In the genomic region with DNA sequence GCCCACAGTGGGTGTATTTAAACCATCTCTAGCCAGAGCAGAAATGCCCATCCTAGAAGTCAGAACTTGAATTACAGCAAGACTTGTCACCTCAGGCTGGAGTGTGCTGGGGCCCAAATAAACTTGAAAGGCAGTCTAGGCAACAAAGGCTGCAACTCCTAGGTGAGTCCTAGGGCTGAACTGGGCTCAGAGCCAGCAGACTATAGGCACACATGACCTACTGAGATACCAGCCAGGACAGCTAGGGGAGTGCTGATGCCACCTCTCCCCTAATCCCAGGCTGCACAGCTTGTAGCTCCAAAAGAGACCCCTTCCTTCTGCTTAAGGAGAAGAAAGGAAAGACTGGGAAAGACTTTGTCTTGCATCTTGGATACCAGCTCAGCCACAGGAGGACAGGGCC, we compare ENCODE assay signal across 21 cellular contexts.
"Had no signal": no experiment of that assay in that cellular context is flagged by ENCODE, and none has a peak within 500 bp of the region (broad histone marks: within the 10 kb centered on the region; RNA-seq: fewer than 3 reads in every experiment).

No MANE protein-coding gene starts in this region.

- H3K9me3 ChIP-seq: adrenal gland, left lung had no signal

- FAIRE-seq: astrocyte, keratinocyte had no signal

- H3K4me3 ChIP-seq: adrenal gland, left lung had no signal

- H3K36me3 ChIP-seq: adrenal gland, left lung had no signal

- H3K4me1 ChIP-seq: adrenal gland, foreskin keratinocyte, left lung had no signal

- H3K27ac ChIP-seq: adrenal gland, epithelial cell of prostate, foreskin keratinocyte, left lung, VCaP had no signal

- H3K27me3 ChIP-seq: adrenal gland, foreskin keratinocyte, left lung had no signal

- DNase-seq: activated CD4-positive, alpha-beta T cell treated with anti-CD3 and anti-CD28 coated beads for 1 hour; activated CD4-positive, alpha-beta T cell treated with anti-CD3 and anti-CD28 coated beads, Interleukin-2, amount 50 U/mL, for 4 hours; activated gamma-delta T cell; adrenal gland; effector memory CD8-positive, alpha-beta T cell; foreskin keratinocyte; hypothalamus; left lung; occipital lobe; posterior cingulate gyrus; retina; stimulated activated CD4-positive, alpha-beta T cell treated with anti-CD3 and anti-CD28 coated beads, Interleukin-12 subunit alpha, Interleukin-12 subunit beta, amount 100 ng/mL, for 4 hours; stimulated activated CD4-positive, alpha-beta T cell treated with anti-CD3 and anti-CD28 coated beads, Interleukin-2, amount 100 ng/mL, for 24 hours; stimulated activated naive CD8-positive, alpha-beta T cell treated with anti-CD3 and anti-CD28 coated beads, Interleukin-15, Interleukin-2, amounts not matched to agents 100 U/mL and 50 U/mL, for 24 hours; T-helper 2 cell; trophoblast cell had no signal

- ATAC-seq: activated naive CD4-positive, alpha-beta T cell treated with anti-CD3 and anti-CD28 coated beads, Interleukin-2, amount 50 U/mL, for 72 hours; effector memory CD8-positive, alpha-beta T cell; foreskin keratinocyte; left lung; stimulated activated naive CD8-positive, alpha-beta T cell treated with anti-CD3 and anti-CD28 coated beads, Interleukin-15, Interleukin-2, amounts not matched to agents 100 U/mL and 50 U/mL, for 24 hours had no signal
